ENCODE assay signal across 1 cellular context in genomic region chr18:1191341-1191740, GRCh38.
TF ChIP-seq lines count a peak whose summit lies in the region.

No MANE protein-coding gene starts in this region.

TF ChIP-seq in H1, 55 proteins besides CTCF, POLR2A, EP300 and RAD21:
- TF ChIP-seq TAF7 (optimal IDR thresholded peaks at IDR 0.05; ENCODE audit: borderline replicate concordance, low read depth, low read length) (no peak), TBP (IDR thresholded peaks at IDR 0.05; ENCODE audit: low read depth, low read length) (no peak), SRF (IDR thresholded peaks at IDR 0.05; ENCODE audit: low read depth, low read length) (no peak), YY1 (IDR thresholded peaks at IDR 0.05; ENCODE audit: low read depth, low read length) (no peak)
TF ChIP-seq in H1: peak in this region for 0.
